ENCODE assay signal across 15 cellular contexts in genomic region chr7:82039621-82040020, GRCh38.
"Had no signal": no experiment of that assay in that cellular context is flagged by ENCODE, and none has a peak within 500 bp of the region (broad histone marks: within the 10 kb centered on the region; RNA-seq: fewer than 3 reads in every experiment).

No MANE protein-coding gene starts in this region.

- H3K4me1 Mint-ChIP-seq: activated naive CD4-positive, alpha-beta T cell treated with anti-CD3 and anti-CD28 coated beads, Interleukin-2, amount 10 ng/mL, durations not matched to agents 7 days and 5 days; activated naive CD8-positive, alpha-beta T cell treated with anti-CD3 and anti-CD28 coated beads, Interleukin-2, amount 50 U/mL, for 24 hours; stimulated activated naive B cell treated with anti-CD40 and anti-IgM and Interleukin-4, amounts not matched to agents 10 μg/mL and 1 μg/mL and 100 μg/mL, for 72 hours had no signal

- H3K4me3 Mint-ChIP-seq: activated CD8-positive, alpha-beta T cell treated with anti-CD3 and anti-CD28 coated beads, Interleukin-2, amount 10 ng/mL, durations not matched to agents 7 days and 5 days; activated naive CD4-positive, alpha-beta T cell treated with anti-CD3 and anti-CD28 coated beads, Interleukin-2, amount 10 ng/mL, durations not matched to agents 7 days and 5 days; activated naive CD8-positive, alpha-beta T cell treated with anti-CD3 and anti-CD28 coated beads, Interleukin-2, amount 50 U/mL, for 24 hours; activated T-cell treated with anti-CD3 and anti-CD28 coated beads, Interleukin-2, amount 50 U/mL, for 24 hours; stimulated activated naive B cell treated with anti-CD40 and anti-IgM and Interleukin-4, amounts not matched to agents 10 μg/mL and 1 μg/mL and 100 μg/mL, for 72 hours had no signal

- ATAC-seq: activated CD8-positive, alpha-beta T cell treated with anti-CD3 and anti-CD28 coated beads, Interleukin-2, amount 10 ng/mL, durations not matched to agents 7 days and 5 days; activated naive CD8-positive, alpha-beta T cell treated with anti-CD3 and anti-CD28 coated beads, Interleukin-2, amount 50 U/mL, for 24 hours; gastrocnemius medialis; left lung; right lobe of liver; stimulated activated naive B cell treated with anti-CD40 and anti-IgM and Interleukin-4, amounts not matched to agents 10 μg/mL and 1 μg/mL and 100 μg/mL, for 72 hours; upper lobe of right lung had no signal

- H3K4me3 ChIP-seq: ascending aorta, dorsolateral prefrontal cortex, gastrocnemius medialis, left lung, ovary, right lobe of liver, upper lobe of right lung had no signal

- H3K27ac ChIP-seq: ascending aorta, gastrocnemius medialis, left lung, ovary, upper lobe of right lung had no signal

- H3K4me1 ChIP-seq: gastrocnemius medialis, left lung, right lobe of liver, upper lobe of right lung had no signal

- H3K36me3 Mint-ChIP-seq: activated naive CD4-positive, alpha-beta T cell treated with anti-CD3 and anti-CD28 coated beads, Interleukin-2, amount 10 ng/mL, durations not matched to agents 7 days and 5 days; stimulated activated naive B cell treated with anti-CD40 and anti-IgM and Interleukin-4, amounts not matched to agents 10 μg/mL and 1 μg/mL and 100 μg/mL, for 72 hours had no signal

- H3K36me3 ChIP-seq: ascending aorta, gastrocnemius medialis, left lung, ovary, right lobe of liver, upper lobe of right lung had no signal

- H3K9me3 Mint-ChIP-seq: activated naive CD4-positive, alpha-beta T cell treated with anti-CD3 and anti-CD28 coated beads, Interleukin-2, amount 10 ng/mL, durations not matched to agents 7 days and 5 days; activated naive CD8-positive, alpha-beta T cell treated with anti-CD3 and anti-CD28 coated beads, Interleukin-2, amount 50 U/mL, for 24 hours; activated T-cell treated with anti-CD3 and anti-CD28 coated beads, Interleukin-2, amount 50 U/mL, for 24 hours; stimulated activated naive B cell treated with anti-CD40 and anti-IgM and Interleukin-4, amounts not matched to agents 10 μg/mL and 1 μg/mL and 100 μg/mL, for 72 hours had no signal

- H3K27ac Mint-ChIP-seq: activated CD8-positive, alpha-beta T cell treated with anti-CD3 and anti-CD28 coated beads, Interleukin-2, amount 10 ng/mL, durations not matched to agents 7 days and 5 days; activated naive CD4-positive, alpha-beta T cell treated with anti-CD3 and anti-CD28 coated beads, Interleukin-2, amount 10 ng/mL, durations not matched to agents 7 days and 5 days; activated naive CD8-positive, alpha-beta T cell treated with anti-CD3 and anti-CD28 coated beads, Interleukin-2, amount 50 U/mL, for 24 hours; activated T-cell treated with anti-CD3 and anti-CD28 coated beads, Interleukin-2, amount 50 U/mL, for 24 hours; stimulated activated naive B cell treated with anti-CD40 and anti-IgM and Interleukin-4, amounts not matched to agents 10 μg/mL and 1 μg/mL and 100 μg/mL, for 72 hours had no signal

- H3K27me3 Mint-ChIP-seq: activated naive CD4-positive, alpha-beta T cell treated with anti-CD3 and anti-CD28 coated beads, Interleukin-2, amount 10 ng/mL, durations not matched to agents 7 days and 5 days; activated naive CD8-positive, alpha-beta T cell treated with anti-CD3 and anti-CD28 coated beads, Interleukin-2, amount 50 U/mL, for 24 hours; activated T-cell treated with anti-CD3 and anti-CD28 coated beads, Interleukin-2, amount 50 U/mL, for 24 hours; stimulated activated naive B cell treated with anti-CD40 and anti-IgM and Interleukin-4, amounts not matched to agents 10 μg/mL and 1 μg/mL and 100 μg/mL, for 72 hours had no signal

- DNase-seq: activated CD4-positive, alpha-beta T cell treated with anti-CD3 and anti-CD28 coated beads for 4 hours; activated CD8-positive, alpha-beta T cell treated with anti-CD3 and anti-CD28 coated beads, Interleukin-2, amount 10 ng/mL, durations not matched to agents 7 days and 5 days; activated naive CD4-positive, alpha-beta T cell treated with anti-CD3 and anti-CD28 coated beads, Interleukin-2, amount 10 ng/mL, durations not matched to agents 7 days and 5 days; activated naive CD8-positive, alpha-beta T cell treated with anti-CD3 and anti-CD28 coated beads, Interleukin-2, amount 50 U/mL, for 24 hours; activated T-cell treated with anti-CD3 and anti-CD28 coated beads, Interleukin-2, amount 50 U/mL, for 24 hours; dorsolateral prefrontal cortex; gastrocnemius medialis; head of caudate nucleus; left lung; mammary epithelial cell; ovary; right lobe of liver; stimulated activated naive B cell treated with anti-CD40 and anti-IgM and Interleukin-4, amounts not matched to agents 10 μg/mL and 1 μg/mL and 100 μg/mL, for 72 hours; upper lobe of right lung had no signal

- H3K27me3 ChIP-seq: ascending aorta, dorsolateral prefrontal cortex, gastrocnemius medialis, left lung, ovary, right lobe of liver, upper lobe of right lung had no signal
